2 cellular contexts compared by ENCODE assay signal in genomic region chr17:76613996-76614759, GRCh38. TPM values are rescaled to one million over a fixed set of nuclear protein-coding genes. Genes with fewer than 3 reads are reported as not detected.
"Had no signal": no experiment of that assay in that cellular context is flagged by ENCODE, and none has a peak within 500 bp of the region (broad histone marks: within the 10 kb centered on the region; RNA-seq: fewer than 3 reads in every experiment).

No MANE protein-coding gene starts in this region.

RNA-seq across cellular contexts. Expression of gene ST6GALNAC2, which starts 28.5 kb away (rescaled TPM):
- total RNA-seq: WTC11 had no signal

RNA-seq across cellular contexts. Expression of gene ST6GALNAC1, which starts 29.4 kb away (rescaled TPM):
- total RNA-seq: myocyte had no signal
